In the genomic region with DNA sequence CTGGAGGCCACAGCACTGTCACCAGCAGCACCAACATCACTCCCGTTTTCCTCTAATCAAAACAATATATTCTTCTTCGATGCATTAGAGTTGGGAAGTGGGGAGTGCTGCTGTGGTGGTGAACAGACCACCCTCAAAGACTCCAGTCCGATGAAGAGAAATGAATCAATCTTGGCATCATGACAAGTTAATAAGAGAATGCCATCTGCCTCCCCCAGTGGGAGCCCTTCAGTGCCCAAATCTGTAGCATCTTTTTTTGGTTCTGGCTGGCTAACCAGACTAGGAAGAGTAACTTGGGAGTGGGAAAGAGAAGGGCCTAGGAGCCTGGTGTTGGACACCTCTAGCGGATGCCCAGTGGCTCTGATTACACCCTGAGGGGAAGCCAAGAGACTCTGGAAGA, we compare ENCODE assay signal across 23 cellular contexts.
"Had no signal": no experiment of that assay in that cellular context is flagged by ENCODE, and none has a peak within 500 bp of the region (broad histone marks: within the 10 kb centered on the region; RNA-seq: fewer than 3 reads in every experiment).

No MANE protein-coding gene starts in this region.

- H3K27me3 ChIP-seq: gastrocnemius medialis, left lung, ovary, sigmoid colon, testis, tibial artery had no signal

- H3K4me3 ChIP-seq: gastrocnemius medialis, left lung, ovary, psoas muscle, sigmoid colon, stomach, testis, tibial artery had no signal

- H3K9me3 ChIP-seq: gastrocnemius medialis, left lung, ovary, psoas muscle, sigmoid colon, stomach, testis, tibial artery had no signal

- H3K27ac ChIP-seq: gastrocnemius medialis, left lung, ovary, psoas muscle, sigmoid colon, stomach, testis, tibial artery had no signal

- H3K4me1 ChIP-seq: gastrocnemius medialis, left lung, psoas muscle, sigmoid colon, stomach, testis had no signal

- DNase-seq: cortex of kidney; effector CD4-positive, alpha-beta T cell; foreskin fibroblast; gastrocnemius medialis; head of caudate nucleus; left cardiac atrium; left lung; mesendoderm; midbrain; naive thymus-derived CD8-positive, alpha-beta T cell; nephron progenitor cell; nucleus accumbens; ovary; posterior cingulate gyrus; psoas muscle; right cardiac atrium; sigmoid colon; stimulated activated CD4-positive, alpha-beta T cell treated with anti-CD3 and anti-CD28 coated beads, Interleukin-2, amount 100 ng/mL, for 24 hours; stimulated activated CD4-positive, alpha-beta T cell treated with anti-CD3 and anti-CD28 coated beads, Interleukin-4, amount 100 ng/mL, for 24 hours; stimulated activated naive CD4-positive, alpha-beta T cell treated with Interleukin-2 at 50 U/mL for 16 hours; stomach; testis; tibial artery had no signal

- H3K36me3 ChIP-seq: gastrocnemius medialis, left lung, ovary, sigmoid colon, stomach, tibial artery had no signal
